ENCODE assay signal across 1 cellular context in genomic region chr5:132771559-132771998, GRCh38.
TF ChIP-seq lines count a peak whose summit lies in the region.

No MANE protein-coding gene starts in this region.

TF ChIP-seq in GM23338, 12 proteins besides CTCF, POLR2A, EP300 and RAD21 (continued from another document):
- TF ChIP-seq ZNF462 (CRISPR knock-in tag; IDR thresholded peaks at IDR 0.05) (no peak), ZNF331 (CRISPR knock-in tag; IDR thresholded peaks at IDR 0.05; ENCODE audit: low read depth) (no peak)
